17 cellular contexts compared by ENCODE assay signal in genomic region chr7:50657912-50658311, GRCh38.
DNase-seq lines count a peak whose midpoint lies in the region; ATAC-seq and TF ChIP-seq lines count a peak whose summit lies in the region.
"Had no signal": no experiment of that assay in that cellular context is flagged by ENCODE, and none has a peak within 500 bp of the region (broad histone marks: within the 10 kb centered on the region; RNA-seq: fewer than 3 reads in every experiment).

No MANE protein-coding gene starts in this region.

- WGBS in thyroid gland, 2 donors, result 80 to 82% methylated on average over 7 of the region's 7 CpGs

- TF ChIP-seq POLR2A in thyroid gland (IDR thresholded peaks at IDR 0.05), result no peak

- no peak overlapping the region for H3K9ac ChIP-seq in muscle layer of colon (ENCODE audit: low read length)

- H3K9me3 ChIP-seq in muscle layer of colon (ENCODE audit: low read length), result no peaks in the 10 kb centered on the region
- H3K9me3 ChIP-seq in thyroid gland, result no peaks in the 10 kb centered on the region
- H3K9me3 ChIP-seq: HAP-1 had no signal

- intact Hi-C loops in dorsolateral prefrontal cortex (cut with DNase I) (no loop called here), thyroid gland (cut with DNase I) (no loop called here)

- H3K36me3 ChIP-seq in muscle layer of colon (ENCODE audit: insufficient read depth, low read length), result peaks cover 5% of the 10 kb centered on the region
- H3K36me3 ChIP-seq in thyroid gland, result no peaks in the 10 kb centered on the region
- H3K36me3 ChIP-seq: HAP-1 had no signal

- H3K4me3 ChIP-seq in dorsolateral prefrontal cortex, result no peak overlapping the region
- no peak overlapping the region for H3K4me3 ChIP-seq in muscle layer of colon (ENCODE audit: low read depth in 1 of 2, low read length in 2 of 2)
- no peak overlapping the region for H3K4me3 ChIP-seq in thyroid gland (replicated peaks in 1 of 3)
- H3K4me3 ChIP-seq: HAP-1 had no signal

- H3K4me1 ChIP-seq in muscle layer of colon (ENCODE audit: insufficient read depth, low read length) (peaks cover 48% of the 10 kb centered on the region), thyroid gland (peaks cover 5 to 57% of the 10 kb centered on the region in 2 donors)
- H3K4me1 ChIP-seq: HAP-1 had no signal

- H3K27ac ChIP-seq in VCaP, result peak overlapping the region; percentile 43; the same call in 1 of the 2 replicates
- H3K27ac ChIP-seq in dorsolateral prefrontal cortex, result peak overlapping the region in 52 of 59 donors; percentile 4 to 79 (median 58)
- H3K27ac ChIP-seq in muscle layer of colon (ENCODE audit: low read depth, low read length), result peak overlapping the region; percentile 65
- peak overlapping the region; percentile 66 to 74 (median 67) for H3K27ac ChIP-seq in thyroid gland
- H3K27ac ChIP-seq: brain microvascular endothelial cell, C4-2B had no signal

- no peaks in the 10 kb centered on the region for H3K27me3 ChIP-seq in dorsolateral prefrontal cortex
- H3K27me3 ChIP-seq in muscle layer of colon (ENCODE audit: control insufficient read depth in 1 of 2, insufficient read depth in 2 of 2, low read length in 2 of 2), result no peaks in the 10 kb centered on the region
- H3K27me3 ChIP-seq in thyroid gland, result no peaks in the 10 kb centered on the region
- H3K27me3 ChIP-seq: brain microvascular endothelial cell had no signal

- ATAC-seq in GM18909 (IDR thresholded peaks at IDR 0.05; ENCODE audit: poor library complexity, unreplicated experiment), result no peak

- TF ChIP-seq CTCF in VCaP (conservative IDR thresholded peaks at IDR 0.05), result no peak
- TF ChIP-seq CTCF in dorsolateral prefrontal cortex (IDR thresholded peaks at IDR 0.05 in 54 of 56, conservative IDR thresholded peaks at IDR 0.05 in 2 of 56; ENCODE audit: low read depth in 1 of 56, partially characterized antibody in 56 of 56), result peak in 1 of 56 donors; percentile 6
- no peak for TF ChIP-seq CTCF in thyroid gland (IDR thresholded peaks at IDR 0.05)

- DNase-seq in dorsolateral prefrontal cortex, result no peak
- no peak for DNase-seq in thyroid gland
- no peak for DNase-seq in effector CD4-positive, alpha-beta T cell
- DNase-seq in KG1 (lab: John Stamatoyannopoulos, UW), result no peak
- DNase-seq: activated B cell treated with CpG ODN at 0.5 μM for 24 hours; activated naive CD4-positive, alpha-beta T cell; DND-41; immature natural killer cell; MV-4-11; NCI-H2081 treated with DMSO at 0.1 percent for 48 hours; NCI-H748 treated with DMSO at 0.1 percent for 48 hours had no signal
